In genomic region chr1:23792151-23792945, GRCh38 we compare ENCODE assay signal across 1 cellular context.
A peak's percentile ranks its signal among the peaks of the same experiment; 100 is the strongest.
TF ChIP-seq lines count a peak whose summit lies in the region.

No MANE protein-coding gene starts in this region.

TF ChIP-seq in HepG2, 621 proteins besides CTCF, POLR2A, EP300 and RAD21:
- TF ChIP-seq AGO2 (optimal IDR thresholded peaks at IDR 0.05; ENCODE audit: low read depth, low read length) (peak; percentile 44), ZNF510 (CRISPR knock-in tag; IDR thresholded peaks at IDR 0.05; ENCODE audit: low read depth) (no peak), ZBTB38 (CRISPR knock-in tag; IDR thresholded peaks at IDR 0.05) (0 out of 2 replicates have a peak, but pooled peaks have one; percentile 25), ZUFSP (CRISPR knock-in tag; IDR thresholded peaks at IDR 0.05; ENCODE audit: borderline replicate concordance) (no peak), CENPT (CRISPR knock-in tag; IDR thresholded peaks at IDR 0.05; ENCODE audit: low read depth) (no peak), ZBTB33 (CRISPR knock-in tag; IDR thresholded peaks at IDR 0.05) (peak; percentile 48; the same call in 1 of the 2 replicates)
